In genomic region chr2:170298115-170298514, GRCh38 we compare ENCODE assay signal across 12 cellular contexts.
DNase-seq lines count a peak whose midpoint lies in the region; ATAC-seq lines count a peak whose summit lies in the region.
"Had no signal": no experiment of that assay in that cellular context is flagged by ENCODE, and none has a peak within 500 bp of the region (broad histone marks: within the 10 kb centered on the region; RNA-seq: fewer than 3 reads in every experiment).

No MANE protein-coding gene starts in this region.

- intact Hi-C loops in Right ventricle myocardium inferior (cut with DNase I): no loop called here

- ATAC-seq in GM18867 (IDR thresholded peaks at IDR 0.05; ENCODE audit: unreplicated experiment) (peak; percentile 90), GM21528 (IDR thresholded peaks at IDR 0.05; ENCODE audit: low FRiP score, unreplicated experiment) (peak; percentile 74), HG03139 (IDR thresholded peaks at IDR 0.05; ENCODE audit: unreplicated experiment) (peak; percentile 88), Right ventricle myocardium inferior (no peak)
- ATAC-seq: right cardiac atrium had no signal

- DNase-seq in fibroblast of peridontal ligament (ENCODE audit: extremely low read depth) (peak; percentile 29), Right ventricle myocardium inferior (ENCODE audit: missing footprints) (no peak), NCI-H2227 treated with DMSO at 0.1 percent for 48 hours (lab: John Stamatoyannopoulos, UW) (no peak)
- DNase-seq in activated effector memory CD4-positive, alpha-beta T cell treated with anti-CD3 and anti-CD28 coated beads, Interleukin-2, amount 50 U/mL, for 16 hours: no peak
- DNase-seq in activated CD8-positive, alpha-beta memory T cell treated with anti-CD3 and anti-CD28 coated beads, Interleukin-2, amount 50 U/mL, for 4 hours: no peak
- DNase-seq: CD4-positive, alpha-beta memory T cell; GOT3; NCI-H526 treated with DMSO at 0.1 percent for 48 hours; right cardiac atrium had no signal
